Comparison of ENCODE assay signal across 24 cellular contexts in the genomic region with DNA sequence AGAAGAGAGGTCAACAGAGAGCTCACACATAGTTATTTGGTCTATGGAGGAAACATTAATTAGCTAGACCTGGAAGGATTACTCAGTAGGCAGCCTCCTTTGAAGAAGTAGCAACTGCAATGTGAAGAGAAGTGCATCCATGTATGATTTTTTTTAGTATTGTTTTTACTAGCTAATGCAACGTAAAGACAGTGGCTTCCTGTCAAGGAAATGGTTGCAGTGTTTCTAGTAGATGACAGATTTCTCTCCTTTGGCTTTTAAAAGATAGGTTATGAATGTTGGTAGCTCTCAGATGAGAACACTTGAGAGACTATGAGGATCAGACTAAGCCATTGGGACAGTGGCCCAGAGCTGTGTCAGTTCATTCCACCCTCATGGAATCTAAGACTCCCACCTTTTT.
"Had no signal": no experiment of that assay in that cellular context is flagged by ENCODE, and none has a peak within 500 bp of the region (broad histone marks: within the 10 kb centered on the region; RNA-seq: fewer than 3 reads in every experiment).

No MANE protein-coding gene starts in this region.

- H3K9me3 ChIP-seq: esophagus squamous epithelium, gastrocnemius medialis, left ventricle myocardium inferior, neutrophil, ovary, prostate gland, spleen, tibial nerve had no signal

- DNase-seq: activated CD4-positive, alpha-beta T cell treated with anti-CD3 and anti-CD28 coated beads, Interleukin-2, amount 50 U/mL, for 48 hours; activated effector memory CD4-positive, alpha-beta T cell treated with anti-CD3 and anti-CD28 coated beads, Interleukin-2, amount 50 U/mL, for 16 hours; activated naive CD4-positive, alpha-beta T cell treated with anti-CD3 and anti-CD28 coated beads, Interleukin-2, amount 50 U/mL, for 16 hours; activated naive CD8-positive, alpha-beta T cell treated with anti-CD3 and anti-CD28 coated beads, Interleukin-2, amount 50 U/mL, for 24 hours; activated T-cell treated with anti-CD3 and anti-CD28 coated beads, Interleukin-2, amount 50 U/mL, for 72 hours; cerebellar nuclear complex; endodermal cell; esophagus squamous epithelium; gastrocnemius medialis; head of caudate nucleus; hypothalamus; left ventricle myocardium inferior; mammary epithelial cell; naive thymus-derived CD8-positive, alpha-beta T cell; ovary; spleen; stimulated activated CD4-positive, alpha-beta T cell treated with anti-CD3 and anti-CD28 coated beads, Interleukin-4, amount 100 ng/mL, for 4 hours; stimulated activated naive CD8-positive, alpha-beta T cell treated with anti-CD3 and anti-CD28 coated beads, Interleukin-15, amount 100 ng/mL, for 72 hours had no signal

- H3K4me1 ChIP-seq: esophagus squamous epithelium, gastrocnemius medialis, left ventricle myocardium inferior, prostate gland, spleen had no signal

- H3K27ac ChIP-seq: coronary artery, esophagus squamous epithelium, gastrocnemius medialis, left ventricle myocardium inferior, neutrophil, ovary, prostate gland, spleen, tibial nerve had no signal

- H3K9me3 Mint-ChIP-seq: activated naive CD8-positive, alpha-beta T cell treated with anti-CD3 and anti-CD28 coated beads, Interleukin-2, amount 50 U/mL, for 24 hours; activated T-cell treated with anti-CD3 and anti-CD28 coated beads, Interleukin-2, amount 50 U/mL, for 72 hours; endodermal cell; mesothelial cell of epicardium; naive thymus-derived CD8-positive, alpha-beta T cell; stimulated activated naive CD8-positive, alpha-beta T cell treated with anti-CD3 and anti-CD28 coated beads, Interleukin-15, amount 100 ng/mL, for 72 hours; WTC11 had no signal

- H3K27me3 ChIP-seq: esophagus squamous epithelium, gastrocnemius medialis, neutrophil, ovary, spleen, tibial nerve had no signal

- H3K4me3 ChIP-seq: coronary artery, esophagus squamous epithelium, gastrocnemius medialis, left ventricle myocardium inferior, ovary, prostate gland, spleen, tibial nerve had no signal

- H3K4me1 Mint-ChIP-seq: activated naive CD8-positive, alpha-beta T cell treated with anti-CD3 and anti-CD28 coated beads, Interleukin-2, amount 50 U/mL, for 24 hours; naive thymus-derived CD8-positive, alpha-beta T cell; stimulated activated naive CD8-positive, alpha-beta T cell treated with anti-CD3 and anti-CD28 coated beads, Interleukin-15, amount 100 ng/mL, for 72 hours; WTC11 had no signal

- H3K36me3 ChIP-seq: esophagus squamous epithelium, gastrocnemius medialis, left ventricle myocardium inferior, neutrophil, ovary, prostate gland, spleen, tibial nerve had no signal

- ATAC-seq: activated naive CD8-positive, alpha-beta T cell treated with anti-CD3 and anti-CD28 coated beads, Interleukin-2, amount 50 U/mL, for 24 hours; gastrocnemius medialis; naive thymus-derived CD8-positive, alpha-beta T cell; stimulated activated naive CD8-positive, alpha-beta T cell treated with anti-CD3 and anti-CD28 coated beads, Interleukin-15, amount 100 ng/mL, for 72 hours; WTC11 had no signal

- H3K36me3 Mint-ChIP-seq: mesothelial cell of epicardium; naive thymus-derived CD8-positive, alpha-beta T cell; WTC11 had no signal

- H3K4me3 Mint-ChIP-seq: activated naive CD8-positive, alpha-beta T cell treated with anti-CD3 and anti-CD28 coated beads, Interleukin-2, amount 50 U/mL, for 24 hours; activated T-cell treated with anti-CD3 and anti-CD28 coated beads, Interleukin-2, amount 50 U/mL, for 72 hours; endodermal cell; mesothelial cell of epicardium; naive thymus-derived CD8-positive, alpha-beta T cell; stimulated activated naive CD8-positive, alpha-beta T cell treated with anti-CD3 and anti-CD28 coated beads, Interleukin-15, amount 100 ng/mL, for 72 hours; WTC11 had no signal

- H3K27ac Mint-ChIP-seq: activated naive CD8-positive, alpha-beta T cell treated with anti-CD3 and anti-CD28 coated beads, Interleukin-2, amount 50 U/mL, for 24 hours; activated T-cell treated with anti-CD3 and anti-CD28 coated beads, Interleukin-2, amount 50 U/mL, for 72 hours; endodermal cell; mesothelial cell of epicardium; naive thymus-derived CD8-positive, alpha-beta T cell; WTC11 had no signal
